Comparison of ENCODE assay signal across 8 cellular contexts in genomic region chr15:30696439-30697314, GRCh38.
DNase-seq lines count a peak whose midpoint lies in the region; ATAC-seq lines count a peak whose summit lies in the region.
"Not testable (repeated sequence)": the region's sequence is repeated elsewhere in the genome, so short reads cannot be mapped to it uniquely, and the experiment has no call there.

No MANE protein-coding gene starts in this region.

- DNase-seq in CD4-positive, CD25-positive, alpha-beta regulatory T cell: peak in 1 of 3 donors; percentile 8
- not testable (repeated sequence) for DNase-seq in activated CD4-positive, alpha-beta memory T cell treated with anti-CD3 and anti-CD28 coated beads, Interleukin-2, amount 10 ng/mL, durations not matched to agents 7 days and 5 days
- DNase-seq in islet precursor cell: peak; percentile 80

- H3K36me3 Mint-ChIP-seq in CD4-positive, CD25-positive, alpha-beta regulatory T cell; activated CD4-positive, alpha-beta memory T cell treated with anti-CD3 and anti-CD28 coated beads, Interleukin-2, amount 10 ng/mL, durations not matched to agents 7 days and 5 days (ENCODE audit: low read depth): not testable (repeated sequence)

- not testable (repeated sequence) for H3K9me3 Mint-ChIP-seq in CD4-positive, CD25-positive, alpha-beta regulatory T cell; activated CD4-positive, alpha-beta memory T cell treated with anti-CD3 and anti-CD28 coated beads, Interleukin-2, amount 10 ng/mL, durations not matched to agents 7 days and 5 days

- H3K27ac Mint-ChIP-seq in CD4-positive, CD25-positive, alpha-beta regulatory T cell: peak overlapping the region in 2 of 3 donors; percentile 41 to 89
- peak overlapping the region; percentile 87 for H3K27ac Mint-ChIP-seq in activated CD4-positive, alpha-beta memory T cell treated with anti-CD3 and anti-CD28 coated beads, Interleukin-2, amount 10 ng/mL, durations not matched to agents 7 days and 5 days

- peak overlapping the region in 1 of 4 donors; percentile 4 for H3K4me3 Mint-ChIP-seq in CD4-positive, CD25-positive, alpha-beta regulatory T cell
- H3K4me3 Mint-ChIP-seq in activated CD4-positive, alpha-beta memory T cell treated with anti-CD3 and anti-CD28 coated beads, Interleukin-2, amount 10 ng/mL, durations not matched to agents 7 days and 5 days: peak overlapping the region; percentile 49

- not testable (repeated sequence) for H3K27me3 Mint-ChIP-seq in CD4-positive, CD25-positive, alpha-beta regulatory T cell; activated CD4-positive, alpha-beta memory T cell treated with anti-CD3 and anti-CD28 coated beads, Interleukin-2, amount 10 ng/mL, durations not matched to agents 7 days and 5 days

- ATAC-seq in CD4-positive, CD25-positive, alpha-beta regulatory T cell (ENCODE audit: low read depth in 2 of 2): peak; percentile 56 to 57
- peak; percentile 66 for ATAC-seq in GM18861 (IDR thresholded peaks at IDR 0.05; ENCODE audit: unreplicated experiment)
- peak; percentile 44 for ATAC-seq in GM19468 (IDR thresholded peaks at IDR 0.05; ENCODE audit: extremely low read depth, unreplicated experiment)
- ATAC-seq in HG02623 (IDR thresholded peaks at IDR 0.05; ENCODE audit: unreplicated experiment): peak; percentile 75
- peak; percentile 64 for ATAC-seq in HG03097 (IDR thresholded peaks at IDR 0.05; ENCODE audit: low FRiP score, unreplicated experiment)
- peak; percentile 32 for ATAC-seq in HG03575 (IDR thresholded peaks at IDR 0.05; ENCODE audit: extremely low read depth, insufficient number of reproducible peaks, low FRiP score, unreplicated experiment)

- H3K4me3 ChIP-seq in CD4-positive, CD25-positive, alpha-beta regulatory T cell (ENCODE audit: low read depth, low read length): peak overlapping the region; percentile 53

- not testable (repeated sequence) for H3K9me3 ChIP-seq in CD4-positive, CD25-positive, alpha-beta regulatory T cell (ENCODE audit: control insufficient read depth in 2 of 2, low read length in 2 of 2)

- H3K27me3 ChIP-seq in CD4-positive, CD25-positive, alpha-beta regulatory T cell (ENCODE audit: control insufficient read depth, insufficient read depth, low read length): not testable (repeated sequence)

- CTCF ChIA-PET in activated CD4-positive, alpha-beta memory T cell treated with anti-CD3 and anti-CD28 coated beads, Interleukin-2, amount 10 ng/mL, durations not matched to agents 7 days and 5 days (lab: Charles Lee): not testable (repeated sequence)

- H3K36me3 ChIP-seq in CD4-positive, CD25-positive, alpha-beta regulatory T cell (ENCODE audit: control insufficient read depth, insufficient read depth, low read length): not testable (repeated sequence)

- peak overlapping the region; percentile 41 for H3K27ac ChIP-seq in CD4-positive, CD25-positive, alpha-beta regulatory T cell (ENCODE audit: insufficient read depth, low read length, poor library complexity, severe bottlenecking)

- POLR2A ChIA-PET in activated CD4-positive, alpha-beta memory T cell treated with anti-CD3 and anti-CD28 coated beads, Interleukin-2, amount 10 ng/mL, durations not matched to agents 7 days and 5 days (lab: Charles Lee): not testable (repeated sequence)

- not testable (repeated sequence) for H3K4me1 Mint-ChIP-seq in CD4-positive, CD25-positive, alpha-beta regulatory T cell; activated CD4-positive, alpha-beta memory T cell treated with anti-CD3 and anti-CD28 coated beads, Interleukin-2, amount 10 ng/mL, durations not matched to agents 7 days and 5 days

- not testable (repeated sequence) for H3K4me1 ChIP-seq in CD4-positive, CD25-positive, alpha-beta regulatory T cell (ENCODE audit: control insufficient read depth, insufficient read depth, low read length, poor library complexity, severe bottlenecking)
